In the genomic region with DNA sequence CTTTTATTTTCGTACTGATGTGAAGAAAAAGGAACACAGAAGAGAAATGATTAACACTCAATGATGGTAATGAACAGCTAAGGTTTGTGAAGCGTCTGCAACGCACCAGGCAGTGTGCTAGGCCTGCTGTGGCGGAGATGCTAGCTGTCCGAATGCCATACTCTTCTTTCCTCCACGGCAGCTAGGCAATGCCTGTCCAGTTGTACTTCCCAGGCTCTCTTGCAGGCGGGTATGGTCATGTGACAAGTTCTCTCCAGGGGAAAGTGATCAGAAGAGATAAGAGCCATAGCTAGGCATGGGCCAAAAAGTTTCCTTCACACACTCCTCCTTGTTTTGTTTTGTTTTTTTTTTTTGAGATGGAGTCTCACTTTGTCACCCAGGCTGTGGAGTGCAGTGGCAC, we compare ENCODE assay signal across 27 cellular contexts. TPM values are rescaled to one million over a fixed set of nuclear protein-coding genes. Genes with fewer than 3 reads are reported as not detected.
DNase-seq lines count a peak whose midpoint lies in the region; ATAC-seq and TF ChIP-seq lines count a peak whose summit lies in the region.
"Had no signal": no experiment of that assay in that cellular context is flagged by ENCODE, and none has a peak within 500 bp of the region (broad histone marks: within the 10 kb centered on the region; RNA-seq: fewer than 3 reads in every experiment).

No MANE protein-coding gene starts in this region.

- H3K4me1 ChIP-seq in neural progenitor cell = no peaks in the 10 kb centered on the region
- H3K4me1 ChIP-seq: psoas muscle had no signal

- H3F3A ChIP-seq in neural progenitor cell (ENCODE audit: low read depth) = peaks cover 7% of the 10 kb centered on the region

- no peaks in the 10 kb centered on the region for H3K9me3 Mint-ChIP-seq in activated CD8-positive, alpha-beta memory T cell treated with anti-CD3 and anti-CD28 coated beads, Interleukin-2, amount 10 ng/mL, durations not matched to agents 7 days and 5 days (ENCODE audit: low read depth)
- H3K9me3 Mint-ChIP-seq in neural progenitor cell = no peaks in the 10 kb centered on the region
- H3K9me3 Mint-ChIP-seq: naive thymus-derived CD8-positive, alpha-beta T cell; type B pancreatic cell had no signal

- peak overlapping the region; percentile 30 for H3K27ac Mint-ChIP-seq in activated CD8-positive, alpha-beta memory T cell treated with anti-CD3 and anti-CD28 coated beads, Interleukin-2, amount 10 ng/mL, durations not matched to agents 7 days and 5 days
- peak overlapping the region; percentile 21 for H3K27ac Mint-ChIP-seq in neural progenitor cell
- H3K27ac Mint-ChIP-seq: type B pancreatic cell had no signal

- no peak overlapping the region for H3K4me2 ChIP-seq in neural progenitor cell

- no peak for TF ChIP-seq CTCF in VCaP (conservative IDR thresholded peaks at IDR 0.05)
- no peak for TF ChIP-seq CTCF in neural progenitor cell (IDR thresholded peaks at IDR 0.05)

- no peak for ATAC-seq in activated CD8-positive, alpha-beta memory T cell treated with anti-CD3 and anti-CD28 coated beads, Interleukin-2, amount 10 ng/mL, durations not matched to agents 7 days and 5 days
- no peak for ATAC-seq in HG03378 (IDR thresholded peaks at IDR 0.05; ENCODE audit: unreplicated experiment)
- ATAC-seq: naive thymus-derived CD8-positive, alpha-beta T cell; psoas muscle had no signal

- H3K27me3 ChIP-seq in neural progenitor cell = no peaks in the 10 kb centered on the region
- H3K27me3 ChIP-seq: sigmoid colon, SJSA1 had no signal

- no peak for DNase-seq in activated CD8-positive, alpha-beta memory T cell treated with anti-CD3 and anti-CD28 coated beads, Interleukin-2, amount 10 ng/mL, durations not matched to agents 7 days and 5 days
- no peak for DNase-seq in activated CD8-positive, alpha-beta memory T cell treated with anti-CD3 and anti-CD28 coated beads for 24 hours
- DNase-seq in GF-D8 (lab: John Stamatoyannopoulos, UW) (peak; percentile 41), neural progenitor cell (ENCODE audit: low spot score) (no peak), D341Med (ENCODE audit: low spot score) (no peak), caudate nucleus (lab: John Stamatoyannopoulos, UW) (no peak)
- DNase-seq: activated CD4-positive, alpha-beta T cell treated with anti-CD3 and anti-CD28 coated beads, Interleukin-2, amount 50 U/mL, for 48 hours; activated CD4-positive, CD25-positive, alpha-beta regulatory T cell treated with anti-CD3 and anti-CD28 coated beads, Interleukin-2, amount 50 U/mL, for 72 hours; Calu3; DMS79 treated with DMSO at 0.1 percent for 48 hours; GM23248; hypothalamus; KG1; left cardiac atrium; naive thymus-derived CD8-positive, alpha-beta T cell; NCI-H1105 treated with DMSO at 0.1 percent for 48 hours; NCI-H187 treated with DMSO at 0.1 percent for 48 hours; NCI-H2171; occipital lobe; psoas muscle; sigmoid colon; stimulated activated CD4-positive, alpha-beta T cell treated with anti-CD3 and anti-CD28 coated beads, Interleukin-12 subunit alpha, Interleukin-12 subunit beta, amount 100 ng/mL, for 4 hours; stimulated activated CD4-positive, alpha-beta T cell treated with anti-CD3 and anti-CD28 coated beads, Interleukin-2, amount 100 ng/mL, for 48 hours had no signal

- no peaks in the 10 kb centered on the region for H3K27me3 Mint-ChIP-seq in activated CD8-positive, alpha-beta memory T cell treated with anti-CD3 and anti-CD28 coated beads, Interleukin-2, amount 10 ng/mL, durations not matched to agents 7 days and 5 days
- H3K27me3 Mint-ChIP-seq in neural progenitor cell (ENCODE audit: insufficient read depth, low read depth) = no peaks in the 10 kb centered on the region
- H3K27me3 Mint-ChIP-seq: naive thymus-derived CD8-positive, alpha-beta T cell; type B pancreatic cell had no signal

- H3K27ac ChIP-seq in VCaP (peak overlapping the region; percentile 52), neural progenitor cell (no peak overlapping the region), caudate nucleus (ENCODE audit: low read depth, low read length) (no peak overlapping the region)
- H3K27ac ChIP-seq: GM23248, psoas muscle, sigmoid colon, SJSA1 had no signal

- no peak overlapping the region for H3K9ac ChIP-seq in neural progenitor cell
- H3K9ac ChIP-seq: GM23248 had no signal

- H3K9me3 ChIP-seq in neural progenitor cell (ENCODE audit: low read depth) = no peaks in the 10 kb centered on the region
- H3K9me3 ChIP-seq: psoas muscle, sigmoid colon, SJSA1 had no signal

- H3K4me1 Mint-ChIP-seq in activated CD8-positive, alpha-beta memory T cell treated with anti-CD3 and anti-CD28 coated beads, Interleukin-2, amount 10 ng/mL, durations not matched to agents 7 days and 5 days = peaks cover 41% of the 10 kb centered on the region
- no peaks in the 10 kb centered on the region for H3K4me1 Mint-ChIP-seq in neural progenitor cell

- peaks cover 10% of the 10 kb centered on the region for H3K36me3 ChIP-seq in neural progenitor cell

- H3K4me3 ChIP-seq in neural progenitor cell = no peak overlapping the region
- H3K4me3 ChIP-seq: GM23248, psoas muscle, sigmoid colon, SJSA1 had no signal

- H3K79me2 ChIP-seq in neural progenitor cell (ENCODE audit: low read depth) = peaks cover 1% of the 10 kb centered on the region

- CTCF ChIA-PET in activated CD8-positive, alpha-beta memory T cell treated with anti-CD3 and anti-CD28 coated beads, Interleukin-2, amount 10 ng/mL, durations not matched to agents 7 days and 5 days (lab: Charles Lee) = no interaction called here

- H3K36me3 Mint-ChIP-seq in activated CD8-positive, alpha-beta memory T cell treated with anti-CD3 and anti-CD28 coated beads, Interleukin-2, amount 10 ng/mL, durations not matched to agents 7 days and 5 days = peaks cover 57% of the 10 kb centered on the region
- H3K36me3 Mint-ChIP-seq in neural progenitor cell = peaks cover 35% of the 10 kb centered on the region

- H3K4me3 Mint-ChIP-seq in activated CD8-positive, alpha-beta memory T cell treated with anti-CD3 and anti-CD28 coated beads, Interleukin-2, amount 10 ng/mL, durations not matched to agents 7 days and 5 days = no peak overlapping the region
- no peak overlapping the region for H3K4me3 Mint-ChIP-seq in neural progenitor cell
- H3K4me3 Mint-ChIP-seq: naive thymus-derived CD8-positive, alpha-beta T cell; type B pancreatic cell had no signal

- H2AFZ ChIP-seq in neural progenitor cell (replicated peaks) = no peak overlapping the region
- H2AFZ ChIP-seq: GM23248 had no signal

- no peaks in the 10 kb centered on the region for H4K20me1 ChIP-seq in neural progenitor cell (ENCODE audit: low read depth)

RNA-seq across cellular contexts. Expression of a gene that starts 6.7 kb away (rescaled TPM):
- total RNA-seq in activated CD8-positive, alpha-beta memory T cell treated with anti-CD3 and anti-CD28 coated beads, Interleukin-2, amount 10 ng/mL, durations not matched to agents 7 days and 5 days = 10 to 100 TPM; 89.8 to 90.6 TPM
- 50.8 and 86.3 TPM in 2 replicates for total RNA-seq in neural progenitor cell (ENCODE audit: low replicate concordance)

RNA-seq across cellular contexts. Expression of a gene that starts 7.3 kb away (rescaled TPM):
- total RNA-seq in activated CD8-positive, alpha-beta memory T cell treated with anti-CD3 and anti-CD28 coated beads, Interleukin-2, amount 10 ng/mL, durations not matched to agents 7 days and 5 days = 100 to 1,000 TPM; 274 to 300 TPM
- 126 and 146 TPM in 2 replicates for total RNA-seq in neural progenitor cell (ENCODE audit: low replicate concordance)

RNA-seq across cellular contexts. Expression of a gene that starts 15.9 kb away (rescaled TPM):
- 10 to 100 TPM; 31.7 to 57.7 TPM for total RNA-seq in activated CD8-positive, alpha-beta memory T cell treated with anti-CD3 and anti-CD28 coated beads, Interleukin-2, amount 10 ng/mL, durations not matched to agents 7 days and 5 days
- total RNA-seq in neural progenitor cell (ENCODE audit: low replicate concordance) = 24.9 and 32.4 TPM in 2 replicates

RNA-seq across cellular contexts. Expression of a gene that starts 24.5 kb away (rescaled TPM):
- total RNA-seq in activated CD8-positive, alpha-beta memory T cell treated with anti-CD3 and anti-CD28 coated beads, Interleukin-2, amount 10 ng/mL, durations not matched to agents 7 days and 5 days = 10 to 100 TPM; 40.4 to 77.5 TPM
- total RNA-seq in neural progenitor cell (ENCODE audit: low replicate concordance) = 15.0 and 36.1 TPM in 2 replicates

RNA-seq across cellular contexts. Expression of a gene that starts 35.9 kb away (rescaled TPM):
- 10 to 100 TPM; 32.1 to 34.5 TPM for total RNA-seq in activated CD8-positive, alpha-beta memory T cell treated with anti-CD3 and anti-CD28 coated beads, Interleukin-2, amount 10 ng/mL, durations not matched to agents 7 days and 5 days
- 15.8 and 33.8 TPM in 2 replicates for total RNA-seq in neural progenitor cell (ENCODE audit: low replicate concordance)
